28 cellular contexts compared by ENCODE assay signal in genomic region chr18:56127322-56128099, GRCh38.
A peak's percentile ranks its signal among the peaks of the same experiment; 100 is the strongest.
DNase-seq lines count a peak whose midpoint lies in the region; ATAC-seq and TF ChIP-seq lines count a peak whose summit lies in the region.
"Had no signal": no experiment of that assay in that cellular context is flagged by ENCODE, and none has a peak within 500 bp of the region (broad histone marks: within the 10 kb centered on the region; RNA-seq: fewer than 3 reads in every experiment).

No MANE protein-coding gene starts in this region.

- intact Hi-C loops in dorsolateral prefrontal cortex (cut with DNase I) (no loop called here), PC-3 (cut with micrococcal nuclease) (no loop called here)

- H3F3A ChIP-seq in PC-3 (ENCODE audit: low read length, unreplicated experiment): no peaks in the 10 kb centered on the region

- no peak overlapping the region for H3K27ac ChIP-seq in osteoblast (ENCODE audit: low read depth, low read length)
- no peak overlapping the region for H3K27ac ChIP-seq in dorsolateral prefrontal cortex
- H3K27ac ChIP-seq in PC-3 (ENCODE audit: low read length): no peak overlapping the region
- H3K27ac ChIP-seq: epithelial cell of prostate, foreskin keratinocyte, left lung, sigmoid colon, SJSA1, upper lobe of left lung had no signal

- no peak for ATAC-seq in PC-3
- ATAC-seq: foreskin keratinocyte, K562, left lung, WTC11 had no signal

- H3K9me3 ChIP-seq in osteoblast (ENCODE audit: low read depth, low read length) (no peaks in the 10 kb centered on the region), PC-3 (ENCODE audit: low read length) (no peaks in the 10 kb centered on the region)
- H3K9me3 ChIP-seq: Caco-2, HAP-1, heart left ventricle, left lung, sigmoid colon, SJSA1, upper lobe of left lung had no signal

- H3K4me1 ChIP-seq in osteoblast (ENCODE audit: insufficient read depth, low read length) (peaks cover 24% of the 10 kb centered on the region), PC-3 (ENCODE audit: insufficient read depth, low read length) (peaks cover 12% of the 10 kb centered on the region)
- H3K4me1 ChIP-seq: Caco-2, HAP-1, left lung, upper lobe of left lung had no signal

- H3K27me3 ChIP-seq in osteoblast (ENCODE audit: insufficient read depth, low read length) (no peaks in the 10 kb centered on the region), dorsolateral prefrontal cortex (no peaks in the 10 kb centered on the region), PC-3 (ENCODE audit: low read length) (no peaks in the 10 kb centered on the region)
- H3K27me3 ChIP-seq: foreskin keratinocyte, heart left ventricle, left lung, sigmoid colon, SJSA1, upper lobe of left lung had no signal

- no peaks in the 10 kb centered on the region for H3K9me2 ChIP-seq in PC-3 (replicated peaks; ENCODE audit: low read length)

- no peaks in the 10 kb centered on the region for H3K36me3 ChIP-seq in osteoblast (ENCODE audit: insufficient read depth, low read length)
- H3K36me3 ChIP-seq in PC-3 (ENCODE audit: low read depth, low read length): no peaks in the 10 kb centered on the region
- H3K36me3 ChIP-seq: HAP-1, heart left ventricle, left lung, sigmoid colon, SJSA1, upper lobe of left lung had no signal

- H3K79me2 ChIP-seq in osteoblast (ENCODE audit: insufficient read depth, low read length) (no peaks in the 10 kb centered on the region), PC-3 (ENCODE audit: low read length) (no peaks in the 10 kb centered on the region)

- no peak overlapping the region for H3K4me3 ChIP-seq in osteoblast (ENCODE audit: insufficient read depth, low read length)
- no peak overlapping the region for H3K4me3 ChIP-seq in dorsolateral prefrontal cortex
- no peak overlapping the region for H3K4me3 ChIP-seq in PC-3 (ENCODE audit: low read length)
- H3K4me3 ChIP-seq: HAP-1, heart left ventricle, K562, left lung, sigmoid colon, SJSA1, upper lobe of left lung had no signal

- CTCF ChIA-PET in PC-3 (lab: Charles Lee): no interaction called here

- peak; percentile 17 for DNase-seq in AG20443 (ENCODE audit: low spot score)
- peak; percentile 29 for DNase-seq in GM03348 (ENCODE audit: low spot score)
- peak; percentile 72 for DNase-seq in fibroblast of peridontal ligament (ENCODE audit: extremely low read depth)
- DNase-seq in osteoblast (ENCODE audit: insufficient read length, low spot score, missing footprints): no peak
- DNase-seq in dorsolateral prefrontal cortex: no peak
- no peak for DNase-seq in mucosa of gallbladder (ENCODE audit: low spot score)
- DNase-seq in PC-3: no peak
- DNase-seq in NCI-H1436 treated with DMSO at 0.1 percent for 48 hours (lab: John Stamatoyannopoulos, UW): no peak
- DNase-seq: activated CD4-positive, alpha-beta T cell treated with anti-CD3 and anti-CD28 coated beads, Interleukin-2, amount 10 ng/mL, durations not matched to agents 24 days and 14 days; Caco-2; DMS79 treated with DMSO at 0.1 percent for 48 hours; effector CD8-positive, alpha-beta T cell; foreskin keratinocyte; GF-D8; heart left ventricle; islet precursor cell; left lung; NCI-H2029 treated with DMSO at 0.1 percent for 48 hours; NCI-H2227 treated with DMSO at 0.1 percent for 48 hours; sigmoid colon; stimulated activated CD4-positive, alpha-beta T cell treated with anti-CD3 and anti-CD28 coated beads, Interleukin-4, amount 100 ng/mL, for 1 hour; T1000; upper lobe of left lung had no signal

- POLR2A ChIA-PET in PC-3 (lab: Charles Lee; ENCODE audit: unreplicated experiment): no interaction called here

- TF ChIP-seq CTCF in osteoblast (IDR thresholded peaks at IDR 0.05; ENCODE audit: extremely low read depth, low read depth, low read length) (no peak), dorsolateral prefrontal cortex (IDR thresholded peaks at IDR 0.05 in 54 of 56, conservative IDR thresholded peaks at IDR 0.05 in 2 of 56; ENCODE audit: low read depth in 1 of 56, partially characterized antibody in 56 of 56) (no peak), PC-3 (conservative IDR thresholded peaks at IDR 0.05; ENCODE audit: low read depth, low read length) (no peak)

- peak overlapping the region; percentile 28 for H2AFZ ChIP-seq in osteoblast (ENCODE audit: low read length)
- no peak overlapping the region for H2AFZ ChIP-seq in PC-3 (ENCODE audit: low read length)

- H3K9ac ChIP-seq in PC-3 (ENCODE audit: low read length): no peak overlapping the region

- H4K20me1 ChIP-seq in osteoblast (ENCODE audit: insufficient read depth, low read length) (no peaks in the 10 kb centered on the region), PC-3 (ENCODE audit: low read length) (no peaks in the 10 kb centered on the region)

- H3K4me2 ChIP-seq in osteoblast (ENCODE audit: insufficient read depth, low read length) (no peak overlapping the region), PC-3 (ENCODE audit: low read length) (no peak overlapping the region)

- no TSS peak for BruUV-seq in PC-3 (replicated peaks; lab: Mats Ljungman, UMichigan)

Comparison
In these comparisons a context has a peak if more than half of its experiments do, and no peak if none do; other contexts are left out.
1. DNase-seq: peak in AG20443 (single experiment), GM03348 (single experiment) and fibroblast of peridontal ligament (single experiment); none in osteoblast (single experiment), dorsolateral prefrontal cortex (0 of 10), mucosa of gallbladder (single experiment), PC-3 (single experiment) and NCI-H1436 treated with DMSO at 0.1 percent for 48 hours (single experiment).